In the genomic region with DNA sequence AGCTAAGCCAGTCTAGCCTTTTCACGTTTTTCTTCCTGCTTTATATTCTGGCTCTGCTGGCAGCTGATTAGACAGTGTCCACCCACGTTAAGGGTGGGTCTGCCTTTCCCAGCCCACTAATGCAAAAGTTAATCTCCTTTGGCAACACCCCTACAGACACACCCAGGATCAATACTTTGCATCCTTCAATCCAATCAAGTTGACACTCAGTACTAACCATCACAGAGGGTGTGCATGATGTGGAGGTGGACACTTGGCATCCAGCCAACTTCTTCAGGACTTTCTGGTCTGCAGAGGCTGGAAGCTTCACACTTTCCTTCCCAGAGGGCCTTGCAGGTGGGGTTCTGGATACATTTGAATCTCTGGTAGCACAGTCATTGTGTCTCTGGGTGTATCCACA, we compare ENCODE assay signal across 2 cellular contexts.
A peak's percentile ranks its signal among the peaks of the same experiment; 100 is the strongest.
TF ChIP-seq lines count a peak whose summit lies in the region.

No MANE protein-coding gene starts in this region.

TF ChIP-seq in SK-N-SH, 30 proteins besides CTCF, POLR2A, EP300 and RAD21:
- TF ChIP-seq RFX5 (IDR thresholded peaks at IDR 0.05; ENCODE audit: low read length) (no peak), PBX3 (IDR thresholded peaks at IDR 0.05) (no peak), NFIC (IDR thresholded peaks at IDR 0.05; ENCODE audit: borderline replicate concordance) (peak; percentile 44)

TF ChIP-seq in SK-N-SH treated with all-trans-retinoic acid at 6 μM for 48 hours, 23 proteins besides CTCF, POLR2A, EP300 and RAD21:
- TF ChIP-seq ARNTL (CRISPR knock-in tag; IDR thresholded peaks at IDR 0.05; ENCODE audit: borderline replicate concordance, low read depth): no peak
TF ChIP-seq in SK-N-SH treated with all-trans-retinoic acid at 6 μM for 48 hours: peak in this region for 0.
